Comparison of ENCODE assay signal across 15 cellular contexts in genomic region chr11:76789443-76789719, GRCh38. TPM values are rescaled to one million over a fixed set of nuclear protein-coding genes. Genes with fewer than 3 reads are reported as not detected.
DNase-seq lines count a peak whose midpoint lies in the region; ATAC-seq and TF ChIP-seq lines count a peak whose summit lies in the region.
"Had no signal": no experiment of that assay in that cellular context is flagged by ENCODE, and none has a peak within 500 bp of the region (broad histone marks: within the 10 kb centered on the region; RNA-seq: fewer than 3 reads in every experiment).

No MANE protein-coding gene starts in this region.

- 79% methylated on average over 2 of the region's 2 CpGs for WGBS in hepatocyte (ENCODE audit: low lambda C conversion rate, missing lambda C conversion rate)
- 92% methylated on average over 2 of the region's 2 CpGs for WGBS in prostate gland

- H3K36me3 Mint-ChIP-seq in natural killer cell treated with Interleukin-12 subunit alpha and Interleukin-12 subunit beta and Interleukin-15 and Interleukin-18, amount 100 ng/mL, for 72 hours, result no peaks in the 10 kb centered on the region
- H3K36me3 Mint-ChIP-seq in natural killer cell, result no peaks in the 10 kb centered on the region
- peaks cover 18% of the 10 kb centered on the region for H3K36me3 Mint-ChIP-seq in activated T-helper 17 cell treated with anti-CD3 and anti-CD28 coated beads, Interleukin-2, amount 50 U/mL, for 72 hours (ENCODE audit: low read depth)
- H3K36me3 Mint-ChIP-seq: stimulated activated effector memory CD8-positive, alpha-beta T cell treated with anti-CD3 and anti-CD28 coated beads, Interleukin-12 subunit alpha, Interleukin-12 subunit beta, amount 100 ng/mL, for 72 hours had no signal

- peak; percentile 1 for DNase-seq in natural killer cell treated with Interleukin-12 subunit alpha and Interleukin-12 subunit beta and Interleukin-15 and Interleukin-18, amount 100 ng/mL, for 72 hours (ENCODE audit: low spot score)
- no peak for DNase-seq in natural killer cell
- DNase-seq in hepatocyte (ENCODE audit: low spot score), result no peak
- DNase-seq in prostate gland (ENCODE audit: low spot score), result no peak
- DNase-seq in stimulated activated CD8-positive, alpha-beta memory T cell treated with anti-CD3 and anti-CD28 coated beads, Interleukin-4, amount 100 ng/mL, for 48 hours, result no peak
- no peak for DNase-seq in globus pallidus (ENCODE audit: low spot score)
- DNase-seq: activated CD8-positive, alpha-beta T cell treated with anti-CD3 and anti-CD28 coated beads for 36 hours; activated naive CD8-positive, alpha-beta T cell treated with anti-CD3 and anti-CD28 coated beads, Interleukin-2, amount 50 U/mL, for 24 hours; COR-L47; mucosa of descending colon; NCI-H1417 had no signal

- H3K9me3 ChIP-seq in hepatocyte (ENCODE audit: low read depth), result no peaks in the 10 kb centered on the region
- H3K9me3 ChIP-seq in prostate gland, result no peaks in the 10 kb centered on the region
- H3K9me3 ChIP-seq: mucosa of descending colon had no signal

- peaks cover 17 to 23% of the 10 kb centered on the region in 2 donors for H3K27me3 Mint-ChIP-seq in natural killer cell treated with Interleukin-12 subunit alpha and Interleukin-12 subunit beta and Interleukin-15 and Interleukin-18, amount 100 ng/mL, for 72 hours
- peaks cover 22 to 40% of the 10 kb centered on the region in 2 donors for H3K27me3 Mint-ChIP-seq in natural killer cell (ENCODE audit: low read depth in 2 of 2)
- peaks cover 15% of the 10 kb centered on the region for H3K27me3 Mint-ChIP-seq in activated T-helper 17 cell treated with anti-CD3 and anti-CD28 coated beads, Interleukin-2, amount 50 U/mL, for 72 hours

- H3K27ac ChIP-seq in hepatocyte (peak overlapping the region; percentile 87), prostate gland (peak overlapping the region; percentile 74 to 79)

- TF ChIP-seq POLR2A in prostate gland (IDR thresholded peaks at IDR 0.05), result no peak

- intact Hi-C loops in natural killer cell (cut with micrococcal nuclease), result no loop called here
- intact Hi-C loops in prostate gland (cut with DNase I), result no loop called here

- H3K4me3 Mint-ChIP-seq in natural killer cell treated with Interleukin-12 subunit alpha and Interleukin-12 subunit beta and Interleukin-15 and Interleukin-18, amount 100 ng/mL, for 72 hours, result no peak overlapping the region
- H3K4me3 Mint-ChIP-seq in natural killer cell, result no peak overlapping the region
- no peak overlapping the region for H3K4me3 Mint-ChIP-seq in activated T-helper 17 cell treated with anti-CD3 and anti-CD28 coated beads, Interleukin-2, amount 50 U/mL, for 72 hours
- H3K4me3 Mint-ChIP-seq: activated CD8-positive, alpha-beta T cell treated with anti-CD3 and anti-CD28 coated beads for 36 hours; activated naive CD8-positive, alpha-beta T cell treated with anti-CD3 and anti-CD28 coated beads, Interleukin-2, amount 50 U/mL, for 24 hours; activated T-helper 1 cell treated with anti-CD3 and anti-CD28 coated beads, Interleukin-12 subunit alpha, Interleukin-12 subunit beta, Interleukin-2, Interleukin-4 antibody, amounts not matched to agents 30 ng/mL and 10 ng/mL and 1 ng/mL, durations not matched to agents 14 hours and 24 hours and 36 hours; stimulated activated effector memory CD8-positive, alpha-beta T cell treated with anti-CD3 and anti-CD28 coated beads, Interleukin-12 subunit alpha, Interleukin-12 subunit beta, amount 100 ng/mL, for 72 hours had no signal

- H3K9me2 ChIP-seq in hepatocyte (replicated peaks; ENCODE audit: insufficient read depth), result no peaks in the 10 kb centered on the region

- H3K36me3 ChIP-seq in hepatocyte (replicated peaks; ENCODE audit: insufficient read depth, low read depth), result no peaks in the 10 kb centered on the region
- H3K36me3 ChIP-seq in prostate gland, result no peaks in the 10 kb centered on the region

- H3K4me1 ChIP-seq in hepatocyte (ENCODE audit: insufficient read depth) (peaks cover 69% of the 10 kb centered on the region), prostate gland (replicated peaks) (peaks cover 13% of the 10 kb centered on the region)

- H3K27me3 ChIP-seq in hepatocyte, result no peaks in the 10 kb centered on the region
- H3K27me3 ChIP-seq in prostate gland (replicated peaks; ENCODE audit: insufficient read depth), result no peaks in the 10 kb centered on the region

- H3K4me2 ChIP-seq in hepatocyte, result peak overlapping the region; percentile 36

- peaks cover 100% of the 10 kb centered on the region for H3K79me2 ChIP-seq in hepatocyte

- no peaks in the 10 kb centered on the region for H3K9me3 Mint-ChIP-seq in natural killer cell treated with Interleukin-12 subunit alpha and Interleukin-12 subunit beta and Interleukin-15 and Interleukin-18, amount 100 ng/mL, for 72 hours
- no peaks in the 10 kb centered on the region for H3K9me3 Mint-ChIP-seq in natural killer cell
- H3K9me3 Mint-ChIP-seq in activated T-helper 17 cell treated with anti-CD3 and anti-CD28 coated beads, Interleukin-2, amount 50 U/mL, for 72 hours, result no peaks in the 10 kb centered on the region
- H3K9me3 Mint-ChIP-seq: activated CD8-positive, alpha-beta T cell treated with anti-CD3 and anti-CD28 coated beads for 36 hours; activated naive CD8-positive, alpha-beta T cell treated with anti-CD3 and anti-CD28 coated beads, Interleukin-2, amount 50 U/mL, for 24 hours; activated T-helper 1 cell treated with anti-CD3 and anti-CD28 coated beads, Interleukin-12 subunit alpha, Interleukin-12 subunit beta, Interleukin-2, Interleukin-4 antibody, amounts not matched to agents 30 ng/mL and 10 ng/mL and 1 ng/mL, durations not matched to agents 14 hours and 24 hours and 36 hours; stimulated activated effector memory CD8-positive, alpha-beta T cell treated with anti-CD3 and anti-CD28 coated beads, Interleukin-12 subunit alpha, Interleukin-12 subunit beta, amount 100 ng/mL, for 72 hours had no signal

- TF ChIP-seq CTCF in natural killer cell (IDR thresholded peaks at IDR 0.05) (no peak), hepatocyte (IDR thresholded peaks at IDR 0.05; ENCODE audit: poor library complexity) (no peak), prostate gland (IDR thresholded peaks at IDR 0.05) (no peak)

- ATAC-seq in natural killer cell treated with Interleukin-12 subunit alpha and Interleukin-12 subunit beta and Interleukin-15 and Interleukin-18, amount 100 ng/mL, for 72 hours, result no peak
- ATAC-seq in natural killer cell, result no peak
- no peak for ATAC-seq in GM18517 (IDR thresholded peaks at IDR 0.05; ENCODE audit: unreplicated experiment)
- no peak for ATAC-seq in activated T-helper 17 cell treated with anti-CD3 and anti-CD28 coated beads, Interleukin-2, amount 50 U/mL, for 72 hours (replicated peaks)
- ATAC-seq: activated CD8-positive, alpha-beta T cell treated with anti-CD3 and anti-CD28 coated beads for 36 hours; activated naive CD8-positive, alpha-beta T cell treated with anti-CD3 and anti-CD28 coated beads, Interleukin-2, amount 50 U/mL, for 24 hours; stimulated activated effector memory CD8-positive, alpha-beta T cell treated with anti-CD3 and anti-CD28 coated beads, Interleukin-12 subunit alpha, Interleukin-12 subunit beta, amount 100 ng/mL, for 72 hours had no signal

- H2AFZ ChIP-seq in hepatocyte, result no peak overlapping the region

- no peak overlapping the region for H3K4me3 ChIP-seq in hepatocyte
- H3K4me3 ChIP-seq in prostate gland, result no peak overlapping the region
- H3K4me3 ChIP-seq: mucosa of descending colon had no signal

- peaks cover 55% of the 10 kb centered on the region for H4K20me1 ChIP-seq in hepatocyte (ENCODE audit: insufficient read depth, poor library complexity, severe bottlenecking)

- no peak overlapping the region for H3K27ac Mint-ChIP-seq in natural killer cell treated with Interleukin-12 subunit alpha and Interleukin-12 subunit beta and Interleukin-15 and Interleukin-18, amount 100 ng/mL, for 72 hours
- H3K27ac Mint-ChIP-seq in natural killer cell, result no peak overlapping the region
- no peak overlapping the region for H3K27ac Mint-ChIP-seq in activated T-helper 17 cell treated with anti-CD3 and anti-CD28 coated beads, Interleukin-2, amount 50 U/mL, for 72 hours
- H3K27ac Mint-ChIP-seq: activated CD8-positive, alpha-beta T cell treated with anti-CD3 and anti-CD28 coated beads for 36 hours; activated naive CD8-positive, alpha-beta T cell treated with anti-CD3 and anti-CD28 coated beads, Interleukin-2, amount 50 U/mL, for 24 hours; activated T-helper 1 cell treated with anti-CD3 and anti-CD28 coated beads, Interleukin-12 subunit alpha, Interleukin-12 subunit beta, Interleukin-2, Interleukin-4 antibody, amounts not matched to agents 30 ng/mL and 10 ng/mL and 1 ng/mL, durations not matched to agents 14 hours and 24 hours and 36 hours; stimulated activated effector memory CD8-positive, alpha-beta T cell treated with anti-CD3 and anti-CD28 coated beads, Interleukin-12 subunit alpha, Interleukin-12 subunit beta, amount 100 ng/mL, for 72 hours had no signal

- no peaks in the 10 kb centered on the region for H3K4me1 Mint-ChIP-seq in natural killer cell treated with Interleukin-12 subunit alpha and Interleukin-12 subunit beta and Interleukin-15 and Interleukin-18, amount 100 ng/mL, for 72 hours (ENCODE audit: low read depth in 2 of 2)
- H3K4me1 Mint-ChIP-seq in natural killer cell, result no peaks in the 10 kb centered on the region
- peaks cover 11% of the 10 kb centered on the region for H3K4me1 Mint-ChIP-seq in activated T-helper 17 cell treated with anti-CD3 and anti-CD28 coated beads, Interleukin-2, amount 50 U/mL, for 72 hours

RNA-seq across cellular contexts. Expression of gene TSKU, which starts 6.2 kb away (rescaled TPM):
- total RNA-seq in natural killer cell treated with Interleukin-12 subunit alpha and Interleukin-12 subunit beta and Interleukin-15 and Interleukin-18, amount 100 ng/mL, for 72 hours, result not detected
- total RNA-seq in natural killer cell, result not detected
- total RNA-seq in hepatocyte, result 61.9 and 62.9 TPM in 2 replicates
- 73.7 and 81.9 TPM in 2 replicates for polyA plus RNA-seq in hepatocyte
- 10 to 100 TPM; 71.2 to 72.8 TPM for total RNA-seq in prostate gland
- 10 to 100 TPM in 1 of 2 donors, 1 to 10 TPM in 1; 3.2 to 45.6 TPM for total RNA-seq in activated T-helper 17 cell treated with anti-CD3 and anti-CD28 coated beads, Interleukin-2, amount 50 U/mL, for 72 hours
